In the genomic region with DNA sequence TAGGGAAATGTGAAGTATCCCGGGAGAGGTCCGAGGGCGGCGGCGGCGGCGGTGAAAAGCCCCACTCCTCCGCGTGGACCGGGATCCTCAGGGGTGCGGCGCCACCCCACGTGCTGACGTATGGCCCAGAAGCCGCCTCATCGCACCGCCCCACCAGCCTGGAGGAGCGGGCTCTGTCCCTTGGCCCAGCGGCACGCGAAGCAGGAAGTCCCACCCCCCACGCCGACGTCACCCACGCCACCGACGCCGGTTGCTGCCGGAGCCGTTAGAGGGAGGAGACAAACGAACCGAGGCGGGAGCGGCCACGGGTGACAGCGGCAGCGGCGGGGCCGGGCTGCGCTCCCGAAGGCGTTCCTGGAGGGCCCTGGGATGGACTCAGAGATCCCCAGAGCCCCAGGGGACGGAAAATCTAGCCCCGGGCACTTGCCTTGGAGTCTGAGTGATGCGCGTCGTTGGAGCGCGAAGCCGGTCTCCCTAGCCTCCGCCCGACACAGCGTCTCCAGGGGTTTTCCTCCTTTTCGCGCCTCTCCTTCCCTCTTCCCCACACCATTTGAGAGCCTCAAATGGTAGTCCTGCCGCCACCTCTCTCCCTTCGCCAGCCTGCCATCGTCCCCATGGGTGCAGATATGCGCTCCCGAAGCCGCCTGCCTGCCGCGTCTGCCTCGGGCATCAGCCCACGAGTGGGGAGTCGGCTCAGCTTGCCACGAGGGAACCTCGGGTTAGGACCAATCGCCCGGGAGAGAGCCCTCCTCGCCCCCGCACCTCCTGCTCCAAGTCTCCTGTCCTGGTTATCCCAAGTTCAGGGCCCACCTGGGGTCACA, we compare ENCODE assay signal across 1 cellular context.
TF ChIP-seq lines count a peak whose summit lies in the region.

Gene CEP83, minus strand, starts transcription at position 95 of the 821 bp plus-strand sequence. CDS start 47,377 bp downstream, outside the sequence.

TF ChIP-seq in HEK293, 187 proteins besides CTCF, POLR2A, EP300 and RAD21 (continued from another document and continues in another):
- TF ChIP-seq ZBTB6 (tag by site-specific recombination; IDR thresholded peaks at IDR 0.05) (0 out of 2 replicates have a peak, but pooled peaks have one; percentile 12), ZSCAN18 (tag by site-specific recombination; IDR thresholded peaks at IDR 0.05) (no peak), FEZF1 (tag by site-specific recombination; IDR thresholded peaks at IDR 0.05) (peak; percentile 50), KLF17 (tag by site-specific recombination; IDR thresholded peaks at IDR 0.05) (peak; percentile 56), ZNF529 (tag by site-specific recombination; IDR thresholded peaks at IDR 0.05; ENCODE audit: insufficient replicate concordance) (no peak), ZNF19 (tag by site-specific recombination; IDR thresholded peaks at IDR 0.05; ENCODE audit: low read depth) (no peak), SP2 (tag by site-specific recombination; IDR thresholded peaks at IDR 0.05) (peak; percentile 93), REPIN1 (tag by site-specific recombination; IDR thresholded peaks at IDR 0.05; ENCODE audit: low read depth) (no peak), ZNF433 (tag by site-specific recombination; IDR thresholded peaks at IDR 0.05; ENCODE audit: low read depth) (no peak), ZNF654 (tag by site-specific recombination; IDR thresholded peaks at IDR 0.05; ENCODE audit: low read depth) (no peak), ZNF510 (tag by site-specific recombination; IDR thresholded peaks at IDR 0.05; ENCODE audit: insufficient replicate concordance) (no peak), ZNF791 (tag by site-specific recombination; IDR thresholded peaks at IDR 0.05) (no peak), ZNF174 (tag by site-specific recombination; IDR thresholded peaks at IDR 0.05) (no peak), ZNF366 (tag by site-specific recombination; conservative IDR thresholded peaks at IDR 0.05) (peak; percentile 47; the same call in 1 of the 2 replicates), ZNF350 (tag by site-specific recombination; IDR thresholded peaks at IDR 0.05) (no peak), ZNF544 (tag by site-specific recombination; IDR thresholded peaks at IDR 0.05) (no peak), PRDM10 (tag by site-specific recombination; IDR thresholded peaks at IDR 0.05) (no peak; the same call in 1 of the 2 replicates), ZXDB (tag by site-specific recombination; IDR thresholded peaks at IDR 0.05) (peak; percentile 83), ZNF324 (tag by site-specific recombination; IDR thresholded peaks at IDR 0.05) (0 out of 2 replicates have a peak, but pooled peaks have one; percentile 14), ZNF555 (tag by site-specific recombination; conservative IDR thresholded peaks at IDR 0.05) (no peak), ZNF155 (tag by site-specific recombination; IDR thresholded peaks at IDR 0.05) (no peak), ZSCAN16 (tag by site-specific recombination; IDR thresholded peaks at IDR 0.05) (0 out of 2 replicates have a peak, but pooled peaks have one; percentile 7), ZNF560 (tag by site-specific recombination; IDR thresholded peaks at IDR 0.05; ENCODE audit: borderline replicate concordance) (no peak), HOXC10 (CRISPR knock-in tag; IDR thresholded peaks at IDR 0.05) (0 out of 2 replicates have a peak, but pooled peaks have one; percentile 48), ZNF426 (tag by site-specific recombination; IDR thresholded peaks at IDR 0.05) (no peak), ZSCAN30 (tag by site-specific recombination; IDR thresholded peaks at IDR 0.05) (peak; percentile 41; the same call in 1 of the 2 replicates), ZNF530 (tag by site-specific recombination; IDR thresholded peaks at IDR 0.05; ENCODE audit: low read depth) (no peak)
- TF ChIP-seq, protein P1, sequence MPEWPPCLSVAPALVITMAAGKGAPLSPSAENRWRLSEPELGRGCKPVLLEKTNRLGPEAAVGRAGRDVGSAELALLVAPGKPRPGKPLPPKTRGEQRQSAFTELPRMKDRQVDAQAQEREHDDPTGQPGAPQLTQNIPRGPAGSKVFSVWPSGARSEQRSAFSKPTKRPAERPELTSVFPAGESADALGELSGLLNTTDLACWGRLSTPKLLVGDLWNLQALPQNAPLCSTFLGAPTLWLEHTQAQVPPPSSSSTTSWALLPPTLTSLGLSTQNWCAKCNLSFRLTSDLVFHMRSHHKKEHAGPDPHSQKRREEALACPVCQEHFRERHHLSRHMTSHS (tag by site-specific recombination; IDR thresholded peaks at IDR 0.05): no peak
- TF ChIP-seq, protein P2, sequence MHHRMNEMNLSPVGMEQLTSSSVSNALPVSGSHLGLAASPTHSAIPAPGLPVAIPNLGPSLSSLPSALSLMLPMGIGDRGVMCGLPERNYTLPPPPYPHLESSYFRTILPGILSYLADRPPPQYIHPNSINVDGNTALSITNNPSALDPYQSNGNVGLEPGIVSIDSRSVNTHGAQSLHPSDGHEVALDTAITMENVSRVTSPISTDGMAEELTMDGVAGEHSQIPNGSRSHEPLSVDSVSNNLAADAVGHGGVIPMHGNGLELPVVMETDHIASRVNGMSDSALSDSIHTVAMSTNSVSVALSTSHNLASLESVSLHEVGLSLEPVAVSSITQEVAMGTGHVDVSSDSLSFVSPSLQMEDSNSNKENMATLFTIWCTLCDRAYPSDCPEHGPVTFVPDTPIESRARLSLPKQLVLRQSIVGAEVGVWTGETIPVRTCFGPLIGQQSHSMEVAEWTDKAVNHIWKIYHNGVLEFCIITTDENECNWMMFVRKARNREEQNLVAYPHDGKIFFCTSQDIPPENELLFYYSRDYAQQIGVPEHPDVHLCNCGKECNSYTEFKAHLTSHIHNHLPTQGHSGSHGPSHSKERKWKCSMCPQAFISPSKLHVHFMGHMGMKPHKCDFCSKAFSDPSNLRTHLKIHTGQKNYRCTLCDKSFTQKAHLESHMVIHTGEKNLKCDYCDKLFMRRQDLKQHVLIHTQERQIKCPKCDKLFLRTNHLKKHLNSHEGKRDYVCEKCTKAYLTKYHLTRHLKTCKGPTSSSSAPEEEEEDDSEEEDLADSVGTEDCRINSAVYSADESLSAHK (tag by site-specific recombination; IDR thresholded peaks at IDR 0.05): no peak; the same call in 1 of the 2 replicates
- TF ChIP-seq, protein P3, sequence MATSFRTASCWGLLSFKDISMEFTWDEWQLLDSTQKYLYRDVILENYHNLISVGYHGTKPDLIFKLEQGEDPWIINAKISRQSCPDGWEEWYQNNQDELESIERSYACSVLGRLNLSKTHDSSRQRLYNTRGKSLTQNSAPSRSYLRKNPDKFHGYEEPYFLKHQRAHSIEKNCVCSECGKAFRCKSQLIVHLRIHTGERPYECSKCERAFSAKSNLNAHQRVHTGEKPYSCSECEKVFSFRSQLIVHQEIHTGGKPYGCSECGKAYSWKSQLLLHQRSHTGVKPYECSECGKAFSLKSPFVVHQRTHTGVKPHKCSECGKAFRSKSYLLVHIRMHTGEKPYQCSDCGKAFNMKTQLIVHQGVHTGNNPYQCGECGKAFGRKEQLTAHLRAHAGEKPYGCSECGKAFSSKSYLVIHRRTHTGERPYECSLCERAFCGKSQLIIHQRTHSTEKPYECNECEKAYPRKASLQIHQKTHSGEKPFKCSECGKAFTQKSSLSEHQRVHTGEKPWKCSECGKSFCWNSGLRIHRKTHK (tag by site-specific recombination; IDR thresholded peaks at IDR 0.05): no peak
- TF ChIP-seq, protein P4, sequence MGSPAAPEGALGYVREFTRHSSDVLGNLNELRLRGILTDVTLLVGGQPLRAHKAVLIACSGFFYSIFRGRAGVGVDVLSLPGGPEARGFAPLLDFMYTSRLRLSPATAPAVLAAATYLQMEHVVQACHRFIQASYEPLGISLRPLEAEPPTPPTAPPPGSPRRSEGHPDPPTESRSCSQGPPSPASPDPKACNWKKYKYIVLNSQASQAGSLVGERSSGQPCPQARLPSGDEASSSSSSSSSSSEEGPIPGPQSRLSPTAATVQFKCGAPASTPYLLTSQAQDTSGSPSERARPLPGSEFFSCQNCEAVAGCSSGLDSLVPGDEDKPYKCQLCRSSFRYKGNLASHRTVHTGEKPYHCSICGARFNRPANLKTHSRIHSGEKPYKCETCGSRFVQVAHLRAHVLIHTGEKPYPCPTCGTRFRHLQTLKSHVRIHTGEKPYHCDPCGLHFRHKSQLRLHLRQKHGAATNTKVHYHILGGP (tag by site-specific recombination; IDR thresholded peaks at IDR 0.05): no peak
- TF ChIP-seq, protein P5, sequence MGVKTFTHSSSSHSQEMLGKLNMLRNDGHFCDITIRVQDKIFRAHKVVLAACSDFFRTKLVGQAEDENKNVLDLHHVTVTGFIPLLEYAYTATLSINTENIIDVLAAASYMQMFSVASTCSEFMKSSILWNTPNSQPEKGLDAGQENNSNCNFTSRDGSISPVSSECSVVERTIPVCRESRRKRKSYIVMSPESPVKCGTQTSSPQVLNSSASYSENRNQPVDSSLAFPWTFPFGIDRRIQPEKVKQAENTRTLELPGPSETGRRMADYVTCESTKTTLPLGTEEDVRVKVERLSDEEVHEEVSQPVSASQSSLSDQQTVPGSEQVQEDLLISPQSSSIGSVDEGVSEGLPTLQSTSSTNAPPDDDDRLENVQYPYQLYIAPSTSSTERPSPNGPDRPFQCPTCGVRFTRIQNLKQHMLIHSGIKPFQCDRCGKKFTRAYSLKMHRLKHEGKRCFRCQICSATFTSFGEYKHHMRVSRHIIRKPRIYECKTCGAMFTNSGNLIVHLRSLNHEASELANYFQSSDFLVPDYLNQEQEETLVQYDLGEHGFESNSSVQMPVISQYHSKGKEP (tag by site-specific recombination; IDR thresholded peaks at IDR 0.05): no peak
- TF ChIP-seq, protein P6, sequence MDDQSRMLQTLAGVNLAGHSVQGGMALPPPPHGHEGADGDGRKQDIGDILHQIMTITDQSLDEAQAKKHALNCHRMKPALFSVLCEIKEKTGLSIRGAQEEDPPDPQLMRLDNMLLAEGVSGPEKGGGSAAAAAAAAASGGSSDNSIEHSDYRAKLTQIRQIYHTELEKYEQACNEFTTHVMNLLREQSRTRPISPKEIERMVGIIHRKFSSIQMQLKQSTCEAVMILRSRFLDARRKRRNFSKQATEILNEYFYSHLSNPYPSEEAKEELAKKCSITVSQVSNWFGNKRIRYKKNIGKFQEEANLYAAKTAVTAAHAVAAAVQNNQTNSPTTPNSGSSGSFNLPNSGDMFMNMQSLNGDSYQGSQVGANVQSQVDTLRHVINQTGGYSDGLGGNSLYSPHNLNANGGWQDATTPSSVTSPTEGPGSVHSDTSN (CRISPR knock-in tag; IDR thresholded peaks at IDR 0.05): no peak
